8 cellular contexts compared by ENCODE assay signal in the genomic region with DNA sequence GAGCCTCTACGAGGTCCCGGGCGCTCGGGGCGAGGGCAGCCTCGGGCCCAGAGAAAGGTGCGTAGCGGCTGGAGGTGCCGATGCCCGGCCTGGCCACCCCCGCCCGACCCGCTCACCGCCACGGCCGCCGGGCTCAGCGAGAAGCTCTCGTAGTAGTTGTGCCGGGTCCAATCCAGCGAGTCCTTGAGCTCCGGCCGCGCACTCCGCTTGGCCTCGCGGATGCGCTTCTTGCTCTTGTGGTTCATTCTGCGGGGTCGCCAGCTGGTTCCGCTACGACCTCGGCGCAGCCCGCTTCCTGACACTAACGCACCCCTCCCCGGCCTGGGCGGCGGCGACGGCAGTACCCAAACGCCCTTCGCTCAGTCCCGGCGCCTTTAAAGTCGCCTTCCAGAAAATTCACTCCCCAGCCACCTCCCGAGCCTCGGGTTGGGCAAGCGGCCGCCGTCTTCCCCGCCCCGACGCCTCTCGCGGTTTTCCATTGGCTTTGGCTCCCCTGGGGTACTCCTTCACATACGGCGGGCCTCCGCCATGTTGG. TPM values are rescaled to one million over a fixed set of nuclear protein-coding genes. Genes with fewer than 3 reads are reported as not detected.
DNase-seq lines count a peak whose midpoint lies in the region; ATAC-seq and TF ChIP-seq lines count a peak whose summit lies in the region.

A gene (minus strand): TSS at position 376 of the 535 bp plus-strand sequence. CDS start 131 bp downstream, at position 245.

- H3K4me1 ChIP-seq in IMR-90 (ENCODE audit: control insufficient read depth, insufficient read depth, low read length) (peaks cover 6% of the 10 kb centered on the region), OCI-LY1 (ENCODE audit: insufficient read depth, low read length, severe bottlenecking) (peaks cover 35% of the 10 kb centered on the region), suprapubic skin (peaks cover 54% of the 10 kb centered on the region)

- in situ Hi-C loops in IMR-90 (cut with MboI; ENCODE audit: low sequenced_read_pairs), result no loop called here

- intact Hi-C loops in IMR-90 (cut with micrococcal nuclease), result loop anchor here (1.0 to 2.0 kb wide), 2 partner anchors 10 to 341 kb away; no protein-coding TSS in a partner anchor

- POLR2A ChIA-PET in IMR-90 (lab: Charles Lee; ENCODE audit: unreplicated experiment), result interaction anchor here (0.6 to 0.9 kb wide), 2 partner anchors 9 to 133 kb away, joined by 3 read pairs; no protein-coding TSS in a partner anchor

- TF ChIP-seq EP300 in neural cell (conservative IDR thresholded peaks at IDR 0.05; ENCODE audit: poor library complexity, severe bottlenecking) (peak; percentile 5), suprapubic skin (IDR thresholded peaks at IDR 0.05) (peak; percentile 22)

- H2BK120ac ChIP-seq in IMR-90 (ENCODE audit: low read depth, low read length), result peak within 1 kb of the TSS; percentile 67; the same call in 1 of the 2 replicates

- peak within 1 kb of the TSS; percentile 94 for H3K14ac ChIP-seq in IMR-90 (replicated peaks; ENCODE audit: low read depth, low read length)

- peak within 1 kb of the TSS; percentile 88 for H3K23ac ChIP-seq in IMR-90 (ENCODE audit: low read depth, low read length)

- H3K27me3 ChIP-seq in IMR-90 (ENCODE audit: control insufficient read depth, insufficient read depth, low read length) (no peaks in the 10 kb centered on the region), OCI-LY1 (ENCODE audit: insufficient read depth, low read length) (no peaks in the 10 kb centered on the region), neural cell (ENCODE audit: insufficient read depth, low read depth, low read length) (no peaks in the 10 kb centered on the region), suprapubic skin (no peaks in the 10 kb centered on the region)

- TF ChIP-seq POLR2A in IMR-90 (IDR thresholded peaks at IDR 0.05; ENCODE audit: low read depth, low read length), result peak; percentile 97
- peak; percentile 73 for TF ChIP-seq POLR2A in suprapubic skin (IDR thresholded peaks at IDR 0.05)

- peak within 1 kb of the TSS; percentile 89 for H3K56ac ChIP-seq in IMR-90 (ENCODE audit: extremely low read depth, insufficient read depth, low read length)

- H3K9me2 ChIP-seq in OCI-LY1 (ENCODE audit: low read depth, low read length) (no peaks in the 10 kb centered on the region), neural cell (ENCODE audit: insufficient read depth, low read length) (no peaks in the 10 kb centered on the region)

- no TSS peak for BruUV-seq in IMR-90 (replicated peaks; lab: Mats Ljungman, UMichigan)

- H2AK9ac ChIP-seq in IMR-90 (replicated peaks; ENCODE audit: low read depth, low read length, poor library complexity), result peak within 1 kb of the TSS; percentile 100

- peaks cover 29% of the 10 kb centered on the region for H3K36me3 ChIP-seq in IMR-90 (ENCODE audit: control insufficient read depth, insufficient read depth, low read length)
- peaks cover 56% of the 10 kb centered on the region for H3K36me3 ChIP-seq in OCI-LY1 (ENCODE audit: insufficient read depth, low read length)
- H3K36me3 ChIP-seq in neural cell (ENCODE audit: insufficient read depth, low read length), result no peaks in the 10 kb centered on the region
- peaks cover 37% of the 10 kb centered on the region for H3K36me3 ChIP-seq in suprapubic skin

- H3K4me3 ChIP-seq in IMR-90 (ENCODE audit: insufficient read depth, low read depth, low read length) (peak within 1 kb of the TSS; percentile 81), OCI-LY1 (ENCODE audit: low read depth, low read length, poor library complexity, severe bottlenecking) (peak within 1 kb of the TSS; percentile 93), foreskin fibroblast (ENCODE audit: low read depth in 1 of 2, low read length in 2 of 2) (peak within 1 kb of the TSS; percentile 73 to 92), neural cell (ENCODE audit: low read length) (peak within 1 kb of the TSS; percentile 100), suprapubic skin (peak within 1 kb of the TSS; percentile 83)

- H2AFZ ChIP-seq in IMR-90 (replicated peaks; ENCODE audit: low read length, poor library complexity), result peak within 1 kb of the TSS; percentile 97
- no peak within 1 kb of the TSS for H2AFZ ChIP-seq in OCI-LY1 (ENCODE audit: low read length)
- H2AFZ ChIP-seq in neural cell (ENCODE audit: low read depth, low read length), result peak within 1 kb of the TSS; percentile 65

- H3K4me2 ChIP-seq in IMR-90 (ENCODE audit: low read depth, low read length) (peak within 1 kb of the TSS; percentile 92), OCI-LY1 (ENCODE audit: low read length) (peak within 1 kb of the TSS; percentile 94), neural cell (ENCODE audit: low read length) (peak within 1 kb of the TSS; percentile 98)

- H3K9ac ChIP-seq in IMR-90 (ENCODE audit: low read depth, low read length) (peak within 1 kb of the TSS; percentile 94), OCI-LY1 (ENCODE audit: low read length) (peak within 1 kb of the TSS; percentile 99), neural cell (ENCODE audit: low read length) (peak within 1 kb of the TSS; percentile 97)

- H4K8ac ChIP-seq in IMR-90 (ENCODE audit: low read depth in 2 of 2, low read length in 2 of 2), result peak within 1 kb of the TSS; percentile 68 to 92

- peak within 1 kb of the TSS; percentile 55 for H4K5ac ChIP-seq in IMR-90 (ENCODE audit: low read depth, low read length)

- peak within 1 kb of the TSS; percentile 34; the same call in 1 of the 3 replicates for H2BK15ac ChIP-seq in IMR-90 (ENCODE audit: low read depth, low read length)

- no peak for TF ChIP-seq CTCF in IMR-90 (conservative IDR thresholded peaks at IDR 0.05; ENCODE audit: low read depth, low read length)
- TF ChIP-seq CTCF in OCI-LY1 (IDR thresholded peaks at IDR 0.05; ENCODE audit: low read length), result no peak
- TF ChIP-seq CTCF in foreskin fibroblast (IDR thresholded peaks at IDR 0.05; ENCODE audit: low read depth, low read length), result no peak
- TF ChIP-seq CTCF in neural cell (IDR thresholded peaks at IDR 0.05; ENCODE audit: poor library complexity, severe bottlenecking), result no peak
- no peak for TF ChIP-seq CTCF in suprapubic skin (IDR thresholded peaks at IDR 0.05)

- H3K27ac ChIP-seq in IMR-90 (ENCODE audit: insufficient read depth, low read length) (peak within 1 kb of the TSS; percentile 95), OCI-LY1 (ENCODE audit: low read depth, low read length, poor library complexity, severe bottlenecking) (peak within 1 kb of the TSS; percentile 92), neural cell (ENCODE audit: low read length) (peak within 1 kb of the TSS; percentile 95), suprapubic skin (peak within 1 kb of the TSS; percentile 97)

- H3K9me1 ChIP-seq in IMR-90 (ENCODE audit: insufficient read depth, low read length), result 0 out of 2 replicates have a peak, but pooled peaks cover 2% of the 10 kb centered on the region

- H4K20me1 ChIP-seq in IMR-90 (ENCODE audit: insufficient read depth, low read length), result peaks cover 42% of the 10 kb centered on the region
- no peaks in the 10 kb centered on the region for H4K20me1 ChIP-seq in OCI-LY1 (ENCODE audit: insufficient read depth, low read length)
- no peaks in the 10 kb centered on the region for H4K20me1 ChIP-seq in neural cell (ENCODE audit: insufficient read depth)

- H3F3A ChIP-seq in OCI-LY1 (ENCODE audit: insufficient read depth, low read length), result peaks cover under 1% of the 10 kb centered on the region; the same call in 1 of the 2 replicates
- H3F3A ChIP-seq in neural cell (ENCODE audit: insufficient read depth, low read length, poor library complexity, severe bottlenecking), result no peaks in the 10 kb centered on the region

- CTCF ChIA-PET in IMR-90 (lab: Yijun Ruan, JAX), result interaction anchor here (0.6 kb wide), 1 partner anchor 32 kb away, joined by 3 read pairs; no protein-coding TSS in a partner anchor

- peaks cover 24 to 64% of the 10 kb centered on the region in 2 experiments for H3K79me1 ChIP-seq in IMR-90 (ENCODE audit: low read depth in 1 of 2, low read length in 2 of 2)

- no peak for TF ChIP-seq RAD21 in IMR-90 (IDR thresholded peaks at IDR 0.05; ENCODE audit: low read length)
- TF ChIP-seq RAD21 in neural cell (conservative IDR thresholded peaks at IDR 0.05), result no peak

- peak within 1 kb of the TSS; percentile 93 for H2AK5ac ChIP-seq in IMR-90 (ENCODE audit: low read depth, low read length)

- ATAC-seq in GM21576 (IDR thresholded peaks at IDR 0.05; ENCODE audit: unreplicated experiment) (peak; percentile 63), IMR-90 (ENCODE audit: low read depth) (peak; percentile 92)

- H3K79me2 ChIP-seq in OCI-LY1 (ENCODE audit: insufficient read depth, low read length) (peaks cover 13% of the 10 kb centered on the region), neural cell (replicated peaks; ENCODE audit: insufficient read depth, low read length) (peaks cover 21% of the 10 kb centered on the region)

- H3K9me3 ChIP-seq in IMR-90 (ENCODE audit: control insufficient read depth, insufficient read depth, low read length) (no peaks in the 10 kb centered on the region), OCI-LY1 (ENCODE audit: low read length) (no peaks in the 10 kb centered on the region), neural cell (ENCODE audit: low read length) (no peaks in the 10 kb centered on the region), suprapubic skin (no peaks in the 10 kb centered on the region)

- peak within 1 kb of the TSS; percentile 70; the same call in 1 of the 2 replicates for H3K18ac ChIP-seq in IMR-90 (ENCODE audit: low read depth, low read length)

- H2BK20ac ChIP-seq in IMR-90 (ENCODE audit: low read depth, low read length), result no peak within 1 kb of the TSS

- WGBS in IMR-90 (ENCODE audit: extremely low coverage in 2 of 2, insufficient read length in 1 of 2), 2 experiments, result 0% methylated on average over 29 of the region's 59 CpGs; no CpG with 5 or more reads in 1 of the 2 experiments
- WGBS in suprapubic skin, result under 1% methylated on average over 32 of the region's 59 CpGs

- H2BK5ac ChIP-seq in IMR-90 (ENCODE audit: low read depth, low read length, poor library complexity, severe bottlenecking), result peak within 1 kb of the TSS; percentile 94

- dilution Hi-C loops in IMR-90 (cut with HindIII; ENCODE audit: low sequenced_read_pairs, unreplicated experiment), result no loop called here

- peak within 1 kb of the TSS; percentile 95 for H4K91ac ChIP-seq in IMR-90 (ENCODE audit: insufficient read depth, low read depth, low read length)

- peak within 1 kb of the TSS; percentile 95 for H3K4ac ChIP-seq in IMR-90 (ENCODE audit: low read depth, low read length)

- DNase-seq in EH (ENCODE audit: low read depth) (peak; percentile 97), IMR-90 (peak; percentile 95), foreskin fibroblast (peak; percentile 96 to 99), suprapubic skin (ENCODE audit: low spot score in 2 of 2) (peak; percentile 97 to 98)
- DNase-seq in activated T-helper 9 cell treated with anti-CD3 and anti-CD28 coated beads, Interleukin-2, amount 50 U/mL, for 16 hours (ENCODE audit: low read depth), result peak; percentile 93

TF ChIP-seq in neural cell, 6 proteins besides CTCF, POLR2A, EP300 and RAD21 (continues in another document):
- TF ChIP-seq TAF1 (IDR thresholded peaks at IDR 0.05; ENCODE audit: low read depth), result peak; percentile 16

RNA-seq across cellular contexts. Expression of the gene that starts here (rescaled TPM):
- total RNA-seq in IMR-90 (2012; rRNA removed) (24.4 and 31.9 TPM in 2 replicates), suprapubic skin (10 to 100 TPM; 13.8 to 22.1 (median 17.7) TPM)
- polyA plus RNA-seq in IMR-90 (2012; rRNA removed) (30.9 and 33.7 TPM in 2 replicates), neural cell (21.7 and 37.6 TPM in 2 replicates)
- 23.6 and 45.5 TPM in 2 replicates for polyA plus RNA-seq in IMR-90 (2012; cell fraction: cytosol; rRNA removed)
- polyA plus RNA-seq in IMR-90 (2012; cell fraction: nucleus; rRNA removed; ENCODE audit: low replicate concordance), result 69.5 and 77.5 TPM in 2 replicates
- polyA minus RNA-seq in neural cell, result 23.3 and 23.4 TPM in 2 replicates

Comparison
In these comparisons a context has a peak if more than half of its experiments do, and no peak if none do; other contexts are left out.
1. Peak in every context shown above with its lines: DNase-seq, ATAC-seq, H3K4me3 ChIP-seq and H3K27ac ChIP-seq.